23 cellular contexts compared by ENCODE assay signal in the genomic region with DNA sequence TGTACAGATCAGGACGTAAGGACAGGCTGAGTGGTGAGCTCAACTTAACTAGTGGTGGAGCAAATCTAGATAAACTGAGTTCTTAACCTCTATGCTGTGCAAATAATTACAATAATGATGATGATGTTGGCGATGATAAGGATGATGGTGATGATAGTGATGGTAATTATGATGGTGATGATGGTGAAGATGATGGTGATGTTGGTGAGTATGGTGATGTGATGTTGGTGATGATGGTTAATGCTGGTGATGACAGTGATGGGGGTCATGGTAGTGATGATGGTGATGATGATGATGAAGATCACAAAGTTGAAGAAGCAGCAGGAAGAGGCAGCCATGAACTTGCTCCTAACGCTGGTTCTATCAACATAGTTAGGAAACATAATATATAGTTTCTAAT. TPM values are rescaled to one million over a fixed set of nuclear protein-coding genes. Genes with fewer than 3 reads are reported as not detected.
DNase-seq lines count a peak whose midpoint lies in the region; ATAC-seq, FAIRE-seq and TF ChIP-seq lines count a peak whose summit lies in the region.
"Had no signal": no experiment of that assay in that cellular context is flagged by ENCODE, and none has a peak within 500 bp of the region (broad histone marks: within the 10 kb centered on the region; RNA-seq: fewer than 3 reads in every experiment).

No MANE protein-coding gene starts in this region.

- no peak overlapping the region for H4K8ac ChIP-seq in mesenchymal stem cell (ENCODE audit: low read length)

- DNase-seq in HepG2 (ENCODE audit: low spot score) (no peak), right lobe of liver (no peak), HTR-8/SVneo (ENCODE audit: insufficient read length, low spot score) (no peak), mesenchymal stem cell (no peak), kidney glomerular epithelial cell (lab: John Stamatoyannopoulos, UW) (no peak), pancreas (no peak)
- no peak for DNase-seq in natural killer cell treated with Interleukin-12 subunit alpha and Interleukin-12 subunit beta and Interleukin-15 and Interleukin-18, amount 100 ng/mL, for 72 hours (ENCODE audit: low spot score)
- DNase-seq: AML-193; Caco-2; Calu3; CD4-positive, alpha-beta T cell; CD8-positive, alpha-beta T cell; DMS79 treated with DMSO at 0.1 percent for 48 hours; GF-D8 had no signal

- H3K4me1 ChIP-seq in HepG2 (ENCODE audit: insufficient read depth, low read length), result no peaks in the 10 kb centered on the region
- H3K4me1 ChIP-seq in right lobe of liver, result no peaks in the 10 kb centered on the region
- no peaks in the 10 kb centered on the region for H3K4me1 ChIP-seq in mesenchymal stem cell (ENCODE audit: control insufficient read depth, insufficient read depth, low read depth, low read length)
- H3K4me1 ChIP-seq in pancreas, result no peaks in the 10 kb centered on the region
- H3K4me1 ChIP-seq: A549, Caco-2 had no signal

- H2AFZ ChIP-seq in HepG2 (ENCODE audit: low read length), result no peak overlapping the region
- H2AFZ ChIP-seq in mesenchymal stem cell (ENCODE audit: low read depth, low read length), result no peak overlapping the region

- H3K9ac ChIP-seq in HepG2 (ENCODE audit: insufficient read depth, low read depth, low read length) (no peak overlapping the region), mesenchymal stem cell (ENCODE audit: low read length) (no peak overlapping the region)
- H3K9ac ChIP-seq: BLaER1 treated with 17β-estradiol and CSF1 and Interleukin-3, amounts not matched to agents 10 nM and 100 nM had no signal

- no peak for TF ChIP-seq POLR2A in HepG2 (IDR thresholded peaks at IDR 0.05; ENCODE audit: insufficient read depth in 1 of 2, low read depth in 2 of 2, low read length in 2 of 2)
- TF ChIP-seq POLR2A in right lobe of liver (IDR thresholded peaks at IDR 0.05), result no peak

- WGBS in HepG2 (ENCODE audit: low lambda C conversion rate), result 10% methylated on average over 3 of the region's 3 CpGs
- 63% methylated on average over 3 of the region's 3 CpGs for WGBS in right lobe of liver (ENCODE audit: insufficient coverage, low coverage, low lambda C conversion rate, missing lambda C conversion rate)
- 94% methylated on average over 2 of the region's 3 CpGs for WGBS in mesenchymal stem cell
- WGBS in pancreas, 2 donors, result 68 to 80% methylated on average over 3 of the region's 3 CpGs

- BruUV-seq in HepG2 (replicated peaks; lab: Mats Ljungman, UMichigan), result no TSS peak

- no peak overlapping the region for H2AK5ac ChIP-seq in mesenchymal stem cell (ENCODE audit: low read length, severe bottlenecking)

- no peak overlapping the region for H3K18ac ChIP-seq in mesenchymal stem cell (ENCODE audit: low read depth in 1 of 2, low read length in 2 of 2)

- H3K27me3 Mint-ChIP-seq in natural killer cell treated with Interleukin-12 subunit alpha and Interleukin-12 subunit beta and Interleukin-15 and Interleukin-18, amount 100 ng/mL, for 72 hours, result peaks cover 29 to 30% of the 10 kb centered on the region in 2 donors

- POLR2A ChIA-PET in HepG2 (lab: Yijun Ruan, JAX), result no interaction called here

- H3K9me3 ChIP-seq in HepG2 (ENCODE audit: low read length) (no peaks in the 10 kb centered on the region), right lobe of liver (no peaks in the 10 kb centered on the region), mesenchymal stem cell (ENCODE audit: control insufficient read depth, low read length) (no peaks in the 10 kb centered on the region), pancreas (no peaks in the 10 kb centered on the region)
- H3K9me3 ChIP-seq: A549; BLaER1 treated with 17β-estradiol and CSF1 and Interleukin-3, amounts not matched to agents 10 nM and 100 nM; Caco-2 had no signal

- H2BK15ac ChIP-seq in mesenchymal stem cell (ENCODE audit: low read depth, poor library complexity, severe bottlenecking), result no peak overlapping the region

- no peak overlapping the region for H3K4me3 ChIP-seq in HepG2 (replicated peaks in 1 of 3; ENCODE audit: insufficient read depth in 1 of 3, low read depth in 2 of 3, low read length in 3 of 3)
- H3K4me3 ChIP-seq in right lobe of liver, result no peak overlapping the region
- no peak overlapping the region for H3K4me3 ChIP-seq in mesenchymal stem cell (ENCODE audit: insufficient read depth in 1 of 2, low read depth in 1 of 2, low read length in 2 of 2)
- H3K4me3 ChIP-seq in pancreas, result no peak overlapping the region
- H3K4me3 ChIP-seq: A549; BLaER1 treated with 17β-estradiol and CSF1 and Interleukin-3, amounts not matched to agents 10 nM and 100 nM had no signal

- TF ChIP-seq EP300 in HepG2 (IDR thresholded peaks at IDR 0.05; ENCODE audit: low read depth in 2 of 2, low read length in 2 of 2) (no peak), HepG2 (CRISPR knock-in tag; IDR thresholded peaks at IDR 0.05; ENCODE audit: borderline replicate concordance) (no peak)

- H3K36me3 Mint-ChIP-seq in natural killer cell treated with Interleukin-12 subunit alpha and Interleukin-12 subunit beta and Interleukin-15 and Interleukin-18, amount 100 ng/mL, for 72 hours, result no peaks in the 10 kb centered on the region
- H3K36me3 Mint-ChIP-seq: CD8-positive, alpha-beta T cell had no signal

- TF ChIP-seq RAD21 in HepG2 (CRISPR knock-in tag; IDR thresholded peaks at IDR 0.05), result no peak

- no peak overlapping the region for H3K4ac ChIP-seq in mesenchymal stem cell (ENCODE audit: low read depth in 1 of 2, low read length in 2 of 2)

- ATAC-seq in HepG2 (no peak), right lobe of liver (no peak), pancreas (no peak)
- no peak for ATAC-seq in natural killer cell treated with Interleukin-12 subunit alpha and Interleukin-12 subunit beta and Interleukin-15 and Interleukin-18, amount 100 ng/mL, for 72 hours
- ATAC-seq: A549; CD8-positive, alpha-beta T cell had no signal

- H3K36me3 ChIP-seq in HepG2 (replicated peaks in 1 of 2; ENCODE audit: control insufficient read depth in 1 of 2, insufficient read depth in 2 of 2, low read length in 2 of 2), result no peaks in the 10 kb centered on the region
- H3K36me3 ChIP-seq in right lobe of liver, result no peaks in the 10 kb centered on the region
- no peaks in the 10 kb centered on the region for H3K36me3 ChIP-seq in mesenchymal stem cell (ENCODE audit: control insufficient read depth in 1 of 2, insufficient read depth in 2 of 2, low read depth in 1 of 2, low read length in 2 of 2)
- H3K36me3 ChIP-seq in pancreas, result no peaks in the 10 kb centered on the region
- H3K36me3 ChIP-seq: BLaER1 treated with 17β-estradiol and CSF1 and Interleukin-3, amounts not matched to agents 10 nM and 100 nM had no signal

- H3K14ac ChIP-seq in mesenchymal stem cell (ENCODE audit: low read length in 2 of 2), result no peak overlapping the region

- intact Hi-C loops in HepG2 (cut with micrococcal nuclease; ENCODE audit: unreplicated experiment), result no loop called here
- intact Hi-C loops in right lobe of liver (cut with DNase I), result no loop called here
- intact Hi-C loops in pancreas (cut with DNase I), result no loop called here

- no peaks in the 10 kb centered on the region for H3K79me2 ChIP-seq in HepG2 (ENCODE audit: insufficient read depth, low read length)

- H3K79me1 ChIP-seq in mesenchymal stem cell (replicated peaks; ENCODE audit: low read length, poor library complexity, severe bottlenecking), result no peaks in the 10 kb centered on the region

- no peak overlapping the region for H3K27ac ChIP-seq in HepG2 (ENCODE audit: extremely low read length, insufficient read depth, low read length)
- no peak overlapping the region for H3K27ac ChIP-seq in right lobe of liver
- H3K27ac ChIP-seq in mesenchymal stem cell (ENCODE audit: low read length, poor library complexity, severe bottlenecking), result no peak overlapping the region
- no peak overlapping the region for H3K27ac ChIP-seq in pancreas
- H3K27ac ChIP-seq: 22Rv1; A549; BLaER1 treated with 17β-estradiol and CSF1 and Interleukin-3, amounts not matched to agents 10 nM and 100 nM; C4-2B had no signal

- no peaks in the 10 kb centered on the region for H3K9me3 Mint-ChIP-seq in natural killer cell treated with Interleukin-12 subunit alpha and Interleukin-12 subunit beta and Interleukin-15 and Interleukin-18, amount 100 ng/mL, for 72 hours
- H3K9me3 Mint-ChIP-seq: CD4-positive, alpha-beta T cell; CD8-positive, alpha-beta T cell had no signal

- no peak overlapping the region for H2BK120ac ChIP-seq in mesenchymal stem cell (ENCODE audit: low read depth, low read length)

- H3K4me3 Mint-ChIP-seq in natural killer cell treated with Interleukin-12 subunit alpha and Interleukin-12 subunit beta and Interleukin-15 and Interleukin-18, amount 100 ng/mL, for 72 hours, result no peak overlapping the region
- H3K4me3 Mint-ChIP-seq: B cell; CD4-positive, alpha-beta T cell; CD8-positive, alpha-beta T cell had no signal

- H3K27me3 ChIP-seq in HepG2 (ENCODE audit: control insufficient read depth in 1 of 2, insufficient read depth in 2 of 2, low read length in 2 of 2) (peaks cover 4 to 6% of the 10 kb centered on the region in 2 experiments; a peak in 4 of 5 replicates), right lobe of liver (no peaks in the 10 kb centered on the region), mesenchymal stem cell (ENCODE audit: control insufficient read depth in 1 of 2, insufficient read depth in 1 of 2, low read length in 2 of 2) (peaks cover 2 to 28% of the 10 kb centered on the region in 2 experiments), pancreas (no peaks in the 10 kb centered on the region)
- H3K27me3 ChIP-seq: BLaER1 treated with 17β-estradiol and CSF1 and Interleukin-3, amounts not matched to agents 10 nM and 100 nM had no signal

- TF ChIP-seq CTCF in HepG2 (CRISPR knock-in tag; IDR thresholded peaks at IDR 0.05) (no peak), right lobe of liver (IDR thresholded peaks at IDR 0.05) (no peak), pancreas (IDR thresholded peaks at IDR 0.05) (no peak)

- CTCF ChIA-PET in HepG2 (lab: Yijun Ruan, JAX; ENCODE audit: low intra/inter-chr PET ratio, low total read pairs), result no interaction called here

- no peak overlapping the region for H3K4me2 ChIP-seq in HepG2 (ENCODE audit: low read depth, low read length)
- no peak overlapping the region for H3K4me2 ChIP-seq in mesenchymal stem cell (ENCODE audit: low read length, poor library complexity, severe bottlenecking)
- H3K4me2 ChIP-seq: A549; BLaER1 treated with 17β-estradiol and CSF1 and Interleukin-3, amounts not matched to agents 10 nM and 100 nM had no signal

- in situ Hi-C loops in HepG2 (cut with HindIII; ENCODE audit: extremely low pct_ligation_motif_present, low pct_unique_long_range_greater_than_20kb), result no loop called here

- H2BK5ac ChIP-seq in mesenchymal stem cell (ENCODE audit: low read depth, low read length, poor library complexity, severe bottlenecking), result no peak overlapping the region

- H4K91ac ChIP-seq in mesenchymal stem cell (ENCODE audit: low read length), result peak overlapping the region; percentile 10

- no peak for FAIRE-seq in HepG2 (lab: Jason Lieb, UNC)
- peak; percentile 76 for FAIRE-seq in HTR-8/SVneo (lab: Jason Lieb, UNC)
- FAIRE-seq in pancreas (lab: Jason Lieb, UNC), result no peak
- FAIRE-seq: A549, D721Med, G401.6, GM12892, GM18507 had no signal

- no peak overlapping the region for H2BK12ac ChIP-seq in mesenchymal stem cell (ENCODE audit: low read length in 2 of 2)

- H3K4me1 Mint-ChIP-seq in natural killer cell treated with Interleukin-12 subunit alpha and Interleukin-12 subunit beta and Interleukin-15 and Interleukin-18, amount 100 ng/mL, for 72 hours (ENCODE audit: low read depth in 2 of 2), result no peaks in the 10 kb centered on the region
- H3K4me1 Mint-ChIP-seq: B cell had no signal

- H3K27ac Mint-ChIP-seq in natural killer cell treated with Interleukin-12 subunit alpha and Interleukin-12 subunit beta and Interleukin-15 and Interleukin-18, amount 100 ng/mL, for 72 hours, result no peak overlapping the region
- H3K27ac Mint-ChIP-seq: B cell; CD4-positive, alpha-beta T cell; CD8-positive, alpha-beta T cell had no signal

- H4K20me1 ChIP-seq in HepG2 (ENCODE audit: insufficient read depth, low read length), result no peaks in the 10 kb centered on the region
- H4K20me1 ChIP-seq: BLaER1 treated with 17β-estradiol and CSF1 and Interleukin-3, amounts not matched to agents 10 nM and 100 nM had no signal

- no peak overlapping the region for H3K23ac ChIP-seq in mesenchymal stem cell (ENCODE audit: low read length in 2 of 2)

RNA-seq across cellular contexts. Expression of gene IMP4, which starts 38.0 kb away (rescaled TPM):
- total RNA-seq in HepG2 (2016; rRNA removed; fragmentation: Illumina TruSeq; extraction: Trizol), result 142 and 153 TPM in 2 replicates
- 85.2 and 85.6 TPM in 2 replicates for total RNA-seq in HepG2 (2016; cell fraction: cytosol; rRNA removed; fragmentation: Illumina TruSeq; extraction: Trizol; ENCODE audit: low read depth)
- 148 and 152 TPM in 2 replicates for total RNA-seq in HepG2 (2016; cell fraction: insoluble cytoplasmic fraction; rRNA removed; fragmentation: Illumina TruSeq; extraction: Trizol)
- total RNA-seq in HepG2 (2016; cell fraction: membrane; rRNA removed; fragmentation: Illumina TruSeq; extraction: Trizol), result 114 and 119 TPM in 2 replicates
- 83.0 and 87.0 TPM in 2 replicates for total RNA-seq in HepG2 (2016; cell fraction: nucleus; rRNA removed; fragmentation: Illumina TruSeq; extraction: Trizol)
- polyA plus RNA-seq in HepG2 (2011; rRNA removed), result 158 and 167 TPM in 2 replicates
- polyA plus RNA-seq in HepG2 (2011; cell fraction: cytosol; rRNA removed), result 161 and 264 TPM in 2 replicates
- polyA plus RNA-seq in HepG2 (2011; cell fraction: nucleus; rRNA removed), result 321 and 379 TPM in 2 replicates
- 91.4 and 129 TPM in 2 replicates for polyA plus RNA-seq in HepG2 (2012)
- polyA plus RNA-seq in HepG2 (2016; cell fraction: cytosol; fragmentation: Illumina TruSeq; extraction: Trizol; ENCODE audit: low read depth), result 122 and 142 TPM in 2 replicates
- polyA plus RNA-seq in HepG2 (2016; cell fraction: insoluble cytoplasmic fraction; fragmentation: Illumina TruSeq; extraction: Trizol; ENCODE audit: low read depth), result 167 and 186 TPM in 2 replicates
- polyA plus RNA-seq in HepG2 (2016; cell fraction: membrane; fragmentation: Illumina TruSeq; extraction: Trizol; ENCODE audit: low read depth), result 126 and 131 TPM in 2 replicates
- 177 and 185 TPM in 2 replicates for polyA plus RNA-seq in HepG2 (2016; cell fraction: nucleus; fragmentation: Illumina TruSeq; extraction: Trizol; ENCODE audit: insufficient read depth, low read depth)
- 143 and 197 TPM in 2 replicates for polyA minus RNA-seq in HepG2 (2011; rRNA and poly(A)+ RNA removed; ENCODE audit: low replicate concordance)
- 41.3 and 41.8 TPM in 2 replicates for polyA minus RNA-seq in HepG2 (2011; cell fraction: cytosol; rRNA and poly(A)+ RNA removed)
- 91.3 and 103 TPM in 2 replicates for polyA minus RNA-seq in HepG2 (2011; cell fraction: nucleus; rRNA and poly(A)+ RNA removed)
- 100 to 1,000 TPM in 2 of 6 experiments, 10 to 100 TPM in 4; 43.1 to 136 (median 56.7) TPM for total RNA-seq in right lobe of liver
- polyA plus RNA-seq in mesenchymal stem cell (2013, experiment 1 of 2), result 65.5 TPM
- polyA plus RNA-seq in mesenchymal stem cell (2013, experiment 2 of 2), result 61.8 TPM
- total RNA-seq in natural killer cell treated with Interleukin-12 subunit alpha and Interleukin-12 subunit beta and Interleukin-15 and Interleukin-18, amount 100 ng/mL, for 72 hours, result 100 to 1,000 TPM in 1 of 2 donors, 10 to 100 TPM in 1; 94.1 to 198 TPM
- 10 to 100 TPM; 46.8 to 75.7 (median 54.7) TPM for total RNA-seq in pancreas
- polyA plus RNA-seq in pancreas, result 10 to 100 TPM; 83.6 to 84.7 TPM

RNA-seq across cellular contexts. Expression of gene PTPN18, which starts 51.1 kb away (rescaled TPM):
- total RNA-seq in HepG2 (2016; rRNA removed; fragmentation: Illumina TruSeq; extraction: Trizol) (10.8 and 14.8 TPM in 2 replicates), right lobe of liver (10 to 100 TPM; 25.6 to 43.5 (median 30.3) TPM), pancreas (10 to 100 TPM; 37.0 to 60.8 (median 40.9) TPM)
- total RNA-seq in HepG2 (2016; cell fraction: cytosol; rRNA removed; fragmentation: Illumina TruSeq; extraction: Trizol; ENCODE audit: low read depth), result 8.0 and 13.0 TPM in 2 replicates
- 7.6 and 15.8 TPM in 2 replicates for total RNA-seq in HepG2 (2016; cell fraction: insoluble cytoplasmic fraction; rRNA removed; fragmentation: Illumina TruSeq; extraction: Trizol)
- 16.2 and 20.0 TPM in 2 replicates for total RNA-seq in HepG2 (2016; cell fraction: membrane; rRNA removed; fragmentation: Illumina TruSeq; extraction: Trizol)
- 20.9 and 28.1 TPM in 2 replicates for total RNA-seq in HepG2 (2016; cell fraction: nucleus; rRNA removed; fragmentation: Illumina TruSeq; extraction: Trizol)
- polyA plus RNA-seq in HepG2 (2011; rRNA removed) (39.5 and 39.6 TPM in 2 replicates), pancreas (10 to 100 TPM; 65.7 to 87.0 TPM)
- 19.5 and 25.1 TPM in 2 replicates for polyA plus RNA-seq in HepG2 (2011; cell fraction: cytosol; rRNA removed)
- 126 and 152 TPM in 2 replicates for polyA plus RNA-seq in HepG2 (2011; cell fraction: nucleus; rRNA removed)
- polyA plus RNA-seq in HepG2 (2012), result 18.3 and 19.5 TPM in 2 replicates
- 10.6 and 15.8 TPM in 2 replicates for polyA plus RNA-seq in HepG2 (2016; cell fraction: cytosol; fragmentation: Illumina TruSeq; extraction: Trizol; ENCODE audit: low read depth)
- polyA plus RNA-seq in HepG2 (2016; cell fraction: insoluble cytoplasmic fraction; fragmentation: Illumina TruSeq; extraction: Trizol; ENCODE audit: low read depth), result 14.2 and 24.0 TPM in 2 replicates
- 22.4 and 27.8 TPM in 2 replicates for polyA plus RNA-seq in HepG2 (2016; cell fraction: membrane; fragmentation: Illumina TruSeq; extraction: Trizol; ENCODE audit: low read depth)
- 91.6 and 101 TPM in 2 replicates for polyA plus RNA-seq in HepG2 (2016; cell fraction: nucleus; fragmentation: Illumina TruSeq; extraction: Trizol; ENCODE audit: insufficient read depth, low read depth)
- 47.1 and 49.5 TPM in 2 replicates for polyA minus RNA-seq in HepG2 (2011; rRNA and poly(A)+ RNA removed; ENCODE audit: low replicate concordance)
- polyA minus RNA-seq in HepG2 (2011; cell fraction: cytosol; rRNA and poly(A)+ RNA removed), result 13.8 and 15.2 TPM in 2 replicates
- 62.4 and 69.0 TPM in 2 replicates for polyA minus RNA-seq in HepG2 (2011; cell fraction: nucleus; rRNA and poly(A)+ RNA removed)
- 17.3 TPM for polyA plus RNA-seq in mesenchymal stem cell (2013, experiment 1 of 2)
- 17.3 TPM for polyA plus RNA-seq in mesenchymal stem cell (2013, experiment 2 of 2)
- total RNA-seq in natural killer cell treated with Interleukin-12 subunit alpha and Interleukin-12 subunit beta and Interleukin-15 and Interleukin-18, amount 100 ng/mL, for 72 hours, result 100 to 1,000 TPM in 1 of 2 donors, 10 to 100 TPM in 1; 97.9 to 101 TPM
